Comparison of ENCODE assay signal across 26 cellular contexts in genomic region chr6:146896960-146897701, GRCh38.
"Had no signal": no experiment of that assay in that cellular context is flagged by ENCODE, and none has a peak within 500 bp of the region (broad histone marks: within the 10 kb centered on the region; RNA-seq: fewer than 3 reads in every experiment).

No MANE protein-coding gene starts in this region.

- H3K9me3 ChIP-seq: left ventricle myocardium inferior, mucosa of descending colon, ovary, prostate gland, stomach, testis, thyroid gland, transverse colon, upper lobe of left lung, vagina had no signal

- H3K4me1 ChIP-seq: left ventricle myocardium inferior, prostate gland, stomach, testis, thyroid gland, transverse colon, upper lobe of left lung had no signal

- H3K27ac ChIP-seq: left ventricle myocardium inferior, ovary, prostate gland, skin epidermis, stomach, testis, thyroid gland, transverse colon, upper lobe of left lung, vagina had no signal

- H3K27me3 ChIP-seq: ovary, stomach, testis, thyroid gland, transverse colon, upper lobe of left lung, vagina had no signal

- ATAC-seq: mucosa of descending colon; right cardiac atrium; sciatic nerve; stimulated activated naive CD8-positive, alpha-beta T cell treated with anti-CD3 and anti-CD28 coated beads, Interleukin-15, Interleukin-2, amounts not matched to agents 100 U/mL and 50 U/mL, for 24 hours had no signal

- H3K27ac Mint-ChIP-seq: naive thymus-derived CD4-positive, alpha-beta T cell; natural killer cell treated with Interleukin-12 subunit alpha and Interleukin-12 subunit beta and Interleukin-15 and Interleukin-18, amount 100 ng/mL, for 72 hours had no signal

- H3K4me3 ChIP-seq: left ventricle myocardium inferior, lung, mucosa of descending colon, ovary, prostate gland, skin epidermis, stomach, testis, thyroid gland, transverse colon, upper lobe of left lung, vagina had no signal

- H3K9me3 Mint-ChIP-seq: stimulated activated naive B cell treated with anti-CD40 and anti-IgM and Interleukin-4, amounts not matched to agents 10 μg/mL and 1 μg/mL and 100 μg/mL, for 72 hours had no signal

- H3K36me3 Mint-ChIP-seq: natural killer cell treated with Interleukin-12 subunit alpha and Interleukin-12 subunit beta and Interleukin-15 and Interleukin-18, amount 100 ng/mL, for 72 hours; stimulated activated naive B cell treated with anti-CD40 and anti-IgM and Interleukin-4, amounts not matched to agents 10 μg/mL and 1 μg/mL and 100 μg/mL, for 72 hours had no signal

- DNase-seq: islet precursor cell; left ventricle myocardium inferior; midbrain; mucosa of descending colon; naive thymus-derived CD4-positive, alpha-beta T cell; ovary; posterior cingulate gyrus; retina; right cardiac atrium; stimulated activated CD4-positive, alpha-beta T cell treated with anti-CD3 and anti-CD28 coated beads, Interleukin-12 subunit alpha, Interleukin-12 subunit beta, amount 100 ng/mL, for 4 hours; stimulated activated CD4-positive, alpha-beta T cell treated with anti-CD3 and anti-CD28 coated beads, Interleukin-15, amount 100 ng/mL, for 24 hours; stimulated activated CD4-positive, alpha-beta T cell treated with anti-CD3 and anti-CD28 coated beads, Interleukin-2, amount 100 ng/mL, for 24 hours; stimulated activated CD4-positive, alpha-beta T cell treated with anti-CD3 and anti-CD28 coated beads, Interleukin-4, amount 100 ng/mL, for 1 hour; stimulated activated naive B cell treated with anti-CD40 and anti-IgM and Interleukin-4, amounts not matched to agents 10 μg/mL and 1 μg/mL and 100 μg/mL, for 72 hours; stimulated activated naive CD8-positive, alpha-beta T cell treated with anti-CD3 and anti-CD28 coated beads, Interleukin-15, Interleukin-2, amounts not matched to agents 100 U/mL and 50 U/mL, for 24 hours; stomach; testis; thyroid gland; transverse colon; upper lobe of left lung had no signal

- H3K36me3 ChIP-seq: left ventricle myocardium inferior, ovary, prostate gland, stomach, thyroid gland, transverse colon, upper lobe of left lung, vagina had no signal

- H3K4me3 Mint-ChIP-seq: naive thymus-derived CD4-positive, alpha-beta T cell; natural killer cell treated with Interleukin-12 subunit alpha and Interleukin-12 subunit beta and Interleukin-15 and Interleukin-18, amount 100 ng/mL, for 72 hours; stimulated activated naive B cell treated with anti-CD40 and anti-IgM and Interleukin-4, amounts not matched to agents 10 μg/mL and 1 μg/mL and 100 μg/mL, for 72 hours had no signal
